Comparison of ENCODE assay signal across 25 cellular contexts in genomic region chr18:4836146-4836545, GRCh38.
"Had no signal": no experiment of that assay in that cellular context is flagged by ENCODE, and none has a peak within 500 bp of the region (broad histone marks: within the 10 kb centered on the region; RNA-seq: fewer than 3 reads in every experiment).

No MANE protein-coding gene starts in this region.

- H3K9me3 ChIP-seq: ovary, psoas muscle, right lobe of liver, thoracic aorta, thyroid gland, tibial nerve, upper lobe of left lung, vagina had no signal

- H3K4me3 ChIP-seq: neural progenitor cell, ovary, psoas muscle, right lobe of liver, sigmoid colon, stomach, thoracic aorta, thyroid gland, tibial nerve, upper lobe of left lung, vagina had no signal

- H3K27ac ChIP-seq: neural progenitor cell, ovary, parathyroid adenoma, psoas muscle, right lobe of liver, sigmoid colon, stomach, thoracic aorta, thyroid gland, tibial nerve, upper lobe of left lung, vagina had no signal

- H3K36me3 ChIP-seq: neural progenitor cell, ovary, right lobe of liver, sigmoid colon, stomach, thoracic aorta, thyroid gland, tibial nerve, upper lobe of left lung, vagina had no signal

- DNase-seq: natural killer cell; occipital lobe; ovary; posterior cingulate gyrus; psoas muscle; right cardiac atrium; right lobe of liver; sigmoid colon; small intestine; stimulated activated CD4-positive, alpha-beta T cell treated with anti-CD3 and anti-CD28 coated beads, Interleukin-15, amount 100 ng/mL, for 24 hours; stimulated activated CD4-positive, alpha-beta T cell treated with anti-CD3 and anti-CD28 coated beads, Interleukin-2, amount 100 ng/mL, for 24 hours; stimulated activated CD4-positive, alpha-beta T cell treated with anti-CD3 and anti-CD28 coated beads, Interleukin-2, amount 100 ng/mL, for 48 hours; stimulated activated CD4-positive, alpha-beta T cell treated with anti-CD3 and anti-CD28 coated beads, Interleukin-4, amount 100 ng/mL, for 24 hours; stimulated activated naive B cell treated with anti-CD40 and anti-IgM and Interleukin-4, amounts not matched to agents 10 μg/mL and 1 μg/mL and 100 μg/mL, for 72 hours; stimulated activated naive CD4-positive, alpha-beta T cell treated with Interleukin-2 at 50 U/mL for 16 hours; stomach; thyroid gland; trophoblast cell; upper lobe of left lung had no signal

- H3K4me1 ChIP-seq: parathyroid adenoma, psoas muscle, right lobe of liver, stomach, thyroid gland, tibial nerve, upper lobe of left lung, vagina had no signal

- ATAC-seq: natural killer cell; psoas muscle; right cardiac atrium; right lobe of liver; stimulated activated effector memory CD8-positive, alpha-beta T cell treated with anti-CD3 and anti-CD28 coated beads, Interleukin-12 subunit alpha, Interleukin-12 subunit beta, amount 100 ng/mL, for 72 hours; stimulated activated naive B cell treated with anti-CD40 and anti-IgM and Interleukin-4, amounts not matched to agents 10 μg/mL and 1 μg/mL and 100 μg/mL, for 72 hours had no signal
